ENCODE assay signal across 16 cellular contexts in the genomic region with DNA sequence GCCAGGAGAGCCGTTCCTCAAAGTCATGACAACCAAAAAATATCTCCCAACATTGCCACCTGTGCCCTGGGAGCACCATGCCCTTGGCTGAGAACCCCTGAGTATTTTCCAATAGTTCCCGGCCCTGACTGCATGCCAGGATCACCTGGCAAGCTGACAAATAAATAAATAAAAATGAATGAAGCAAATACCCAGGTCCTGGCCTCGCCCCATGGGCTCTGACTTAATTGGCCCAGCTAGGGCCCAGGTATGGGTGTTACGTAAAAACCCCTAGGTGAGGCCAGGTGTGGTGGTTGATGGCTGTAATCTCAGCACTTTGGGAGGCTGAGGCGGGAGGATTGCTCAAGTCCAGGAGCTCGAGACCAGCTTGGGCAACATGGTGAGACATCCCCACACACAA. TPM values are rescaled to one million over a fixed set of nuclear protein-coding genes. Genes with fewer than 3 reads are reported as not detected.
DNase-seq lines count a peak whose midpoint lies in the region; ATAC-seq and TF ChIP-seq lines count a peak whose summit lies in the region.
"Had no signal": no experiment of that assay in that cellular context is flagged by ENCODE, and none has a peak within 500 bp of the region (broad histone marks: within the 10 kb centered on the region; RNA-seq: fewer than 3 reads in every experiment).

No MANE protein-coding gene starts in this region.

- H4K91ac ChIP-seq in neuronal stem cell (ENCODE audit: low read depth, low read length, poor library complexity): no peak overlapping the region

- no peak overlapping the region for H3K23ac ChIP-seq in neuronal stem cell (ENCODE audit: low read depth, low read length, poor library complexity)

- WGBS in body of pancreas, 2 donors: 8 to 12% methylated on average over 4 to 6 of the region's 6 CpGs
- WGBS in neuronal stem cell (ENCODE audit: extremely low coverage in 2 of 2, insufficient read length in 2 of 2, insufficient replicate concordance in 1 of 2), 2 donors: no CpG with 5 or more reads among the region's 6 CpGs

- DNase-seq in COR-L47 (lab: John Stamatoyannopoulos, UW) (peak; percentile 65), NCI-H2029 (lab: John Stamatoyannopoulos, UW) (peak; percentile 65), body of pancreas (peak; percentile 73 to 83 (median 80)), neuronal stem cell (ENCODE audit: low spot score) (no peak), NOMO-1 (lab: John Stamatoyannopoulos, UW; ENCODE audit: unreplicated experiment in 2 of 2) (no peak), HUDEP-2 (lab: John Stamatoyannopoulos, UW; ENCODE audit: unreplicated experiment in 76 of 76) (no peak), vagina (ENCODE audit: extremely low spot score in 2 of 2) (no peak)
- DNase-seq: activated CD4-positive, alpha-beta T cell treated with anti-CD3 and anti-CD28 coated beads, Interleukin-2, amount 50 U/mL, for 4 hours; amygdala; CD4-positive, CD25-positive, alpha-beta regulatory T cell; esophagus squamous epithelium; NCI-H1694; Right ventricle myocardium superior; stimulated activated CD8-positive, alpha-beta memory T cell treated with anti-CD3 and anti-CD28 coated beads, Interleukin-4, amount 100 ng/mL, for 48 hours had no signal

- no peak overlapping the region for H2BK5ac ChIP-seq in neuronal stem cell (ENCODE audit: low read length)

- H3K79me1 ChIP-seq in neuronal stem cell (ENCODE audit: low read depth, low read length): no peaks in the 10 kb centered on the region

- no peak overlapping the region for H3K4ac ChIP-seq in neuronal stem cell (ENCODE audit: low read length)

- no peak overlapping the region for H3K9ac ChIP-seq in neuronal stem cell (ENCODE audit: low read depth, low read length, poor library complexity)
- H3K9ac ChIP-seq: neural progenitor cell had no signal

- H3K14ac ChIP-seq in neuronal stem cell (ENCODE audit: low read length): no peak overlapping the region

- peak overlapping the region; percentile 50 to 78 (median 72) for H3K27ac ChIP-seq in body of pancreas
- no peak overlapping the region for H3K27ac ChIP-seq in neuronal stem cell (replicated peaks; ENCODE audit: low read length)
- H3K27ac ChIP-seq in vagina: no peak overlapping the region
- H3K27ac ChIP-seq: esophagus squamous epithelium, neural progenitor cell had no signal

- no peak overlapping the region for H2BK15ac ChIP-seq in neuronal stem cell (ENCODE audit: low read length)

- H3K4me3 ChIP-seq in body of pancreas (no peak overlapping the region), neuronal stem cell (ENCODE audit: low read length in 2 of 2) (peak overlapping the region in 1 of 2 donors; percentile 25), vagina (no peak overlapping the region)
- H3K4me3 ChIP-seq: esophagus squamous epithelium, neural progenitor cell had no signal

- H2BK120ac ChIP-seq in neuronal stem cell (ENCODE audit: low read depth, low read length): no peak overlapping the region

- no peak for TF ChIP-seq POLR2A in body of pancreas (IDR thresholded peaks at IDR 0.05)
- no peak for TF ChIP-seq POLR2A in vagina (IDR thresholded peaks at IDR 0.05)

- H3K27me3 ChIP-seq in body of pancreas (no peaks in the 10 kb centered on the region), neuronal stem cell (ENCODE audit: control insufficient read depth in 3 of 3, insufficient read depth in 3 of 3, low read depth in 1 of 3, low read length in 3 of 3) (peaks cover 8 to 51% (median 41%) of the 10 kb centered on the region in 3 experiments), vagina (no peaks in the 10 kb centered on the region)

- ATAC-seq in body of pancreas (peak; percentile 68), GM21786 (IDR thresholded peaks at IDR 0.05; ENCODE audit: unreplicated experiment) (no peak)

- H2AFZ ChIP-seq in neuronal stem cell (ENCODE audit: low read length): no peak overlapping the region
- H2AFZ ChIP-seq: neural progenitor cell had no signal

- H4K8ac ChIP-seq in neuronal stem cell (ENCODE audit: low read depth, low read length): no peak overlapping the region

- H3K18ac ChIP-seq in neuronal stem cell (ENCODE audit: low read length): no peak overlapping the region

- H3K36me3 ChIP-seq in body of pancreas (replicated peaks in 1 of 2; ENCODE audit: insufficient read depth in 1 of 2, low read depth in 2 of 2): no peaks in the 10 kb centered on the region
- no peaks in the 10 kb centered on the region for H3K36me3 ChIP-seq in neuronal stem cell (replicated peaks in 1 of 2; ENCODE audit: control insufficient read depth in 2 of 2, insufficient read depth in 2 of 2, low read length in 2 of 2)
- H3K36me3 ChIP-seq in vagina: no peaks in the 10 kb centered on the region
- H3K36me3 ChIP-seq: esophagus squamous epithelium, neural progenitor cell had no signal

- H3K9me3 ChIP-seq in body of pancreas (no peaks in the 10 kb centered on the region), neuronal stem cell (replicated peaks in 1 of 2; ENCODE audit: control insufficient read depth in 2 of 2, insufficient read depth in 1 of 2, low read depth in 1 of 2, low read length in 2 of 2) (no peaks in the 10 kb centered on the region), vagina (no peaks in the 10 kb centered on the region)
- H3K9me3 ChIP-seq: esophagus squamous epithelium had no signal

- H2AK5ac ChIP-seq in neuronal stem cell (ENCODE audit: low read depth, low read length): peak overlapping the region; percentile 29

- no peak overlapping the region for H3K4me2 ChIP-seq in neuronal stem cell (ENCODE audit: insufficient read depth, low read length, poor library complexity, severe bottlenecking)
- H3K4me2 ChIP-seq: neural progenitor cell had no signal

- no peak for TF ChIP-seq CTCF in body of pancreas (IDR thresholded peaks at IDR 0.05)
- TF ChIP-seq CTCF in vagina (IDR thresholded peaks at IDR 0.05): no peak

- no peak overlapping the region for H2BK12ac ChIP-seq in neuronal stem cell (ENCODE audit: low read length)

- peaks cover 56% of the 10 kb centered on the region for H3K4me1 ChIP-seq in body of pancreas
- H3K4me1 ChIP-seq in neuronal stem cell (ENCODE audit: control insufficient read depth in 2 of 2, insufficient read depth in 1 of 2, low read depth in 1 of 2, low read length in 2 of 2): peaks cover 14 to 22% of the 10 kb centered on the region in 2 donors
- peaks cover 41% of the 10 kb centered on the region for H3K4me1 ChIP-seq in vagina

- intact Hi-C loops in body of pancreas (cut with DNase I): no loop called here
- intact Hi-C loops in vagina (cut with DNase I): no loop called here

RNA-seq across cellular contexts. Expression of a gene that starts 2.7 kb away (rescaled TPM):
- total RNA-seq in body of pancreas: 1 to 10 TPM; 1.0 to 5.9 TPM
- polyA plus RNA-seq in neuronal stem cell (2013, experiment 1 of 2): 2.8 TPM
- 3.0 TPM for polyA plus RNA-seq in neuronal stem cell (2013, experiment 2 of 2)
- total RNA-seq in vagina: 18.2 TPM

RNA-seq across cellular contexts. Expression of a gene that starts 45.8 kb away (rescaled TPM):
- total RNA-seq in body of pancreas (10 to 100 TPM; 16.3 to 30.7 TPM), vagina (42.0 TPM)
- polyA plus RNA-seq in neuronal stem cell (2013, experiment 1 of 2): 25.0 TPM
- polyA plus RNA-seq in neuronal stem cell (2013, experiment 2 of 2): 25.5 TPM

RNA-seq across cellular contexts. Expression of a gene that starts 45.9 kb away (rescaled TPM):
- total RNA-seq in body of pancreas (100 to 1,000 TPM; 259 to 291 TPM), vagina (430 TPM)
- 874 TPM for polyA plus RNA-seq in neuronal stem cell (2013, experiment 1 of 2)
- 829 TPM for polyA plus RNA-seq in neuronal stem cell (2013, experiment 2 of 2)

Comparison
In these comparisons a context has a peak if more than half of its experiments do, and no peak if none do; other contexts are left out.
1. DNase-seq: peak in COR-L47 (single experiment), NCI-H2029 (single experiment) and body of pancreas (4 of 4); none in neuronal stem cell (single experiment), NOMO-1 (0 of 2), HUDEP-2 (0 of 76) and vagina (0 of 2).
2. H3K27ac ChIP-seq: peak in body of pancreas (4 of 4); none in neuronal stem cell (single experiment) and vagina (single experiment).